ENCODE assay signal across 8 cellular contexts in the genomic region with DNA sequence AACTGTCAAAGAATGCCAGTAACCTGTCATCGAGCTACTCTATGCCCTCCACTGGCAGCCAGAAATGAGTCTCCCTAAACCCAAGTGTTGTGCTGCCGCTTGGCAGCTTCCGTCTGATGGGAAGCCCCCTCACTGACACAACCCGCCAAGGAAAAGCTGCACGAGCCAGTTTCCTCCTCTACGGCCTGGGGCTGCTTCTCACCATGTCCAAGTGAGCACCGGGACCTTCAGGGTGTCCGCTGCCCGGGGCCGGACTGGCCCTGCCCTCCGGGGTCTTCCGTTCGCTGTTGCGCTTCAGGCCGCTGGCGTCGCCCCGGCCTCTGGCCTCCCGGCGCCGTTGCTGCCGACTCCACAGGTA. TPM values are rescaled to one million over a fixed set of nuclear protein-coding genes. Genes with fewer than 3 reads are reported as not detected.
A peak's percentile ranks its signal among the peaks of the same experiment; 100 is the strongest.
DNase-seq lines count a peak whose midpoint lies in the region; ATAC-seq and TF ChIP-seq lines count a peak whose summit lies in the region.

No MANE protein-coding gene starts in this region.

- peaks cover 12% of the 10 kb centered on the region for H3K4me1 ChIP-seq in parathyroid adenoma

- H3K9ac ChIP-seq in parathyroid adenoma, result peak overlapping the region; percentile 91

- no peaks in the 10 kb centered on the region for H3K27me3 ChIP-seq in parathyroid adenoma (ENCODE audit: control insufficient read depth, insufficient read depth, low read length)

- peak overlapping the region; percentile 95 for H2AFZ ChIP-seq in parathyroid adenoma

- H3K79me2 ChIP-seq in parathyroid adenoma, result peaks cover 40% of the 10 kb centered on the region

- H3K9me3 ChIP-seq in parathyroid adenoma (ENCODE audit: control insufficient read depth, low read length), result no peaks in the 10 kb centered on the region

- H3K4me2 ChIP-seq in parathyroid adenoma (ENCODE audit: low read length), result peak overlapping the region; percentile 95

- TF ChIP-seq CTCF in foreskin fibroblast (IDR thresholded peaks at IDR 0.05; ENCODE audit: low read depth, low read length) (no peak), parathyroid adenoma (IDR thresholded peaks at IDR 0.05) (no peak)

- peak; percentile 13 for ATAC-seq in GM21737 (IDR thresholded peaks at IDR 0.05; ENCODE audit: unreplicated experiment)

- H3K4me3 ChIP-seq in foreskin fibroblast (ENCODE audit: low read depth in 1 of 2, low read length in 2 of 2), result peak overlapping the region; percentile 76 to 86
- peak overlapping the region; percentile 97 for H3K4me3 ChIP-seq in parathyroid adenoma (ENCODE audit: low read depth, low read length)

- no peaks in the 10 kb centered on the region for H3K36me3 ChIP-seq in parathyroid adenoma (ENCODE audit: control insufficient read depth, insufficient read depth, low read length)

- H3K27ac ChIP-seq in parathyroid adenoma, result peak overlapping the region; percentile 88

- DNase-seq in EH (ENCODE audit: low read depth), result peak; percentile 38
- peak; percentile 64 for DNase-seq in M059J (ENCODE audit: low read depth)
- DNase-seq in activated T-cell treated with anti-CD3 and anti-CD28 coated beads, Interleukin-2, amount 50 U/mL, for 48 hours, result peak; percentile 51 to 56
- DNase-seq in foreskin fibroblast, result peak in 1 of 2 donors; percentile 25
- DNase-seq in GDM1 (lab: John Stamatoyannopoulos, UW), result no peak
- DNase-seq in epidermal melanocyte (ENCODE audit: insufficient read length, low spot score), result no peak

RNA-seq across cellular contexts. Expression of a gene that starts 0.5 kb away (rescaled TPM):
- total RNA-seq in M059J (2014; rRNA removed; shearing (Covaris generic)), result 59.3 and 92.9 TPM in 2 replicates

RNA-seq across cellular contexts. Expression of a gene that starts 0.9 kb away (rescaled TPM):
- total RNA-seq in M059J (2014; rRNA removed; shearing (Covaris generic)), result 7.1 and 11.2 TPM in 2 replicates

Comparison
In these comparisons a context has a peak if more than half of its experiments do, and no peak if none do; other contexts are left out.
1. DNase-seq: peak in EH (single experiment), M059J (single experiment) and activated T-cell treated with anti-CD3 and anti-CD28 coated beads, Interleukin-2, amount 50 U/mL, for 48 hours (2 of 2); none in GDM1 (single experiment) and epidermal melanocyte (single experiment).